ENCODE assay signal across 8 cellular contexts in genomic region chr3:37492977-37493471, GRCh38. TPM values are rescaled to one million over a fixed set of nuclear protein-coding genes. Genes with fewer than 3 reads are reported as not detected.
DNase-seq lines count a peak whose midpoint lies in the region; ATAC-seq and TF ChIP-seq lines count a peak whose summit lies in the region.

No MANE protein-coding gene starts in this region.

- intact Hi-C loops in activated CD4-positive, alpha-beta T cell treated with anti-CD3 and anti-CD28 coated beads for 36 hours (cut with DNase I, micrococcal nuclease): no loop called here
- intact Hi-C loops in Right ventricle myocardium superior (cut with DNase I): loop anchor here (5.0 kb wide), 1 partner anchor 36 kb away; no protein-coding TSS in a partner anchor

- no peak overlapping the region for H3K9ac ChIP-seq in Karpas-422 (ENCODE audit: low read length)

- H3K4me3 Mint-ChIP-seq in activated CD4-positive, alpha-beta T cell treated with anti-CD3 and anti-CD28 coated beads for 36 hours: no peak overlapping the region

- H3K4me2 ChIP-seq in Karpas-422 (ENCODE audit: low read depth, low read length, poor library complexity, severe bottlenecking): no peak overlapping the region

- no peaks in the 10 kb centered on the region for H3K9me2 ChIP-seq in Karpas-422 (replicated peaks; ENCODE audit: insufficient read depth, low read length)

- H3K27ac ChIP-seq in suprapubic skin: peak overlapping the region; percentile 48
- no peak overlapping the region for H3K27ac ChIP-seq in Karpas-422 (ENCODE audit: low read length)

- DNase-seq in activated CD4-positive, alpha-beta T cell treated with anti-CD3 and anti-CD28 coated beads for 36 hours: no peak
- DNase-seq in activated CD4-positive, alpha-beta T cell treated with anti-CD3 and anti-CD28 coated beads for 1 hour: no peak
- peak; percentile 77 for DNase-seq in SIG-M5 treated with dmso at 0.1 percent for 504 hours (lab: John Stamatoyannopoulos, UW; ENCODE audit: unreplicated experiment)
- no peak for DNase-seq in Right ventricle myocardium superior
- DNase-seq in suprapubic skin (ENCODE audit: low spot score in 2 of 2): no peak
- DNase-seq in Karpas-422: no peak
- no peak for DNase-seq in HCEC 1CT

- no peak overlapping the region for H2AFZ ChIP-seq in Karpas-422 (ENCODE audit: low read length)

- no peaks in the 10 kb centered on the region for H4K20me1 ChIP-seq in Karpas-422 (ENCODE audit: insufficient read depth, low read depth, low read length)

- H3K36me3 ChIP-seq in suprapubic skin (no peaks in the 10 kb centered on the region), Karpas-422 (ENCODE audit: insufficient read depth, low read length) (no peaks in the 10 kb centered on the region)

- no peak overlapping the region for H3K27ac Mint-ChIP-seq in activated CD4-positive, alpha-beta T cell treated with anti-CD3 and anti-CD28 coated beads for 36 hours

- no peak for TF ChIP-seq POLR2A in suprapubic skin (IDR thresholded peaks at IDR 0.05)

- H3K4me1 ChIP-seq in suprapubic skin: peaks cover 34% of the 10 kb centered on the region
- H3K4me1 ChIP-seq in Karpas-422 (ENCODE audit: low read length): peaks cover 10% of the 10 kb centered on the region

- H3K9me3 Mint-ChIP-seq in activated CD4-positive, alpha-beta T cell treated with anti-CD3 and anti-CD28 coated beads for 36 hours (ENCODE audit: low read depth): peaks cover 12% of the 10 kb centered on the region

- no peaks in the 10 kb centered on the region for H3K27me3 ChIP-seq in suprapubic skin
- no peaks in the 10 kb centered on the region for H3K27me3 ChIP-seq in Karpas-422 (ENCODE audit: low read length)

- TF ChIP-seq EP300 in suprapubic skin (IDR thresholded peaks at IDR 0.05): no peak

- H3K4me3 ChIP-seq in suprapubic skin (no peak overlapping the region), Karpas-422 (ENCODE audit: low read length) (no peak overlapping the region)

- POLR2A ChIA-PET in activated CD4-positive, alpha-beta T cell treated with anti-CD3 and anti-CD28 coated beads for 36 hours (lab: Charles Lee): no interaction called here

- no peaks in the 10 kb centered on the region for H3K9me3 ChIP-seq in suprapubic skin
- no peaks in the 10 kb centered on the region for H3K9me3 ChIP-seq in Karpas-422 (ENCODE audit: low read length)

- H3K36me3 Mint-ChIP-seq in activated CD4-positive, alpha-beta T cell treated with anti-CD3 and anti-CD28 coated beads for 36 hours (ENCODE audit: low read depth): no peaks in the 10 kb centered on the region

- 25% methylated on average over 3 of the region's 3 CpGs for WGBS in suprapubic skin

- no peak for TF ChIP-seq CTCF in suprapubic skin (IDR thresholded peaks at IDR 0.05)

- CTCF ChIA-PET in activated CD4-positive, alpha-beta T cell treated with anti-CD3 and anti-CD28 coated beads for 36 hours (lab: Charles Lee): no interaction called here

- peaks cover 14% of the 10 kb centered on the region for H3K27me3 Mint-ChIP-seq in activated CD4-positive, alpha-beta T cell treated with anti-CD3 and anti-CD28 coated beads for 36 hours

- H3K79me2 ChIP-seq in Karpas-422 (ENCODE audit: low read length): no peaks in the 10 kb centered on the region

- peak; percentile 70 for ATAC-seq in activated CD4-positive, alpha-beta T cell treated with anti-CD3 and anti-CD28 coated beads for 36 hours
- peak; percentile 73 for ATAC-seq in Right ventricle myocardium superior (ENCODE audit: poor library complexity)
- ATAC-seq in HG02970 (IDR thresholded peaks at IDR 0.05; ENCODE audit: low FRiP score, unreplicated experiment): no peak

- no peaks in the 10 kb centered on the region for H3K4me1 Mint-ChIP-seq in activated CD4-positive, alpha-beta T cell treated with anti-CD3 and anti-CD28 coated beads for 36 hours

RNA-seq across cellular contexts. Expression of gene ITGA9, which starts 41.1 kb away (rescaled TPM):
- under 1 TPM in 1 of 2 experiments, not detected in 1; 0.02 TPM for total RNA-seq in activated CD4-positive, alpha-beta T cell treated with anti-CD3 and anti-CD28 coated beads for 36 hours
- total RNA-seq in Right ventricle myocardium superior (50.3 TPM), suprapubic skin (1 to 10 TPM; 2.8 to 7.2 (median 5.0) TPM)
- 0.18 TPM in 1 of 2 replicates, not detected in the other for total RNA-seq in Karpas-422 (2014; rRNA removed; shearing (Covaris generic); ENCODE audit: low replicate concordance)
